9 cellular contexts compared by ENCODE assay signal in the genomic region with DNA sequence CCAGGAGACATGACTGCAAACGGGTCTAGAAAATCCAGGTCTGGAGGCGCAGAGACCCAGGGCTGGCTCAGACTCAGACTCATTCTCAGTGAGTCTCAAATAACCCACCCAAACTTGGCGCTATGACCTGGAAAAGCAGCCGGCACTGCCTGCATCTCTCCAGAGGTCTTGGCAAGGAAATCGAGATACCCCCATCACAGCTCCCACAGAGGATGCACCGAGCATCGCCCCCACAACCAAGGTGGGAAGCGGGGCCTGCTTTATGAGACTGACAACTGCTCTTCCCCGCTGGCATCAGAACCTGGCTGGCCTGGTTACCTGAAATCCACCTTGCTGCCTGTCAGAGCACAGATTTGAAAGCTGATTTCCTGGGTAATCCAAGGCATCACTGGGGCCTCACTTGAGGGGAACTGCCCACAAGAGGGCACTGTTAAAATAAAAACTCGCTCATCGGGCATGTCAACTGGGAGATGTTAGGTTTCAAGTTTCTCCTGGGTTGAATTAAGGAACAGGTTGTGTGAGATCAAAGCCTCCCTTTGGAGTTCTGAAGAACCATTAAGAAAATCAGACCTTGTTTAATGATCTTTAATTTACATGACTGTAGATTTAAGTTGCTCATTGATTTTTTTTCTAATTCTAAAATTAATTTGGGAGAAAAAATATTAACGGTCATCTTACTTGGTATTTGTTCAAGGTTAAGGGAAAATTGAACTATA. TPM values are rescaled to one million over a fixed set of nuclear protein-coding genes. Genes with fewer than 3 reads are reported as not detected.
DNase-seq lines count a peak whose midpoint lies in the region; ATAC-seq and TF ChIP-seq lines count a peak whose summit lies in the region.
"Had no signal": no experiment of that assay in that cellular context is flagged by ENCODE, and none has a peak within 500 bp of the region (broad histone marks: within the 10 kb centered on the region; RNA-seq: fewer than 3 reads in every experiment).

No MANE protein-coding gene starts in this region.

- H3K9me3 Mint-ChIP-seq in activated CD4-positive, alpha-beta T cell treated with anti-CD3 and anti-CD28 coated beads for 36 hours (ENCODE audit: low read depth), result no peaks in the 10 kb centered on the region
- H3K9me3 Mint-ChIP-seq in chondrocyte (ENCODE audit: low read depth), result peaks cover 3% of the 10 kb centered on the region
- H3K9me3 Mint-ChIP-seq: activated naive CD4-positive, alpha-beta T cell treated with anti-CD3 and anti-CD28 coated beads, Interleukin-2, amount 50 U/mL, for 72 hours had no signal

- no peak overlapping the region for H3K27ac Mint-ChIP-seq in activated CD4-positive, alpha-beta T cell treated with anti-CD3 and anti-CD28 coated beads for 36 hours
- H3K27ac Mint-ChIP-seq in chondrocyte (ENCODE audit: unreplicated experiment), result no peak overlapping the region

- H3K27me3 ChIP-seq in HL-60 (ENCODE audit: insufficient read depth, poor library complexity, severe bottlenecking) (no peaks in the 10 kb centered on the region), lower lobe of right lung (ENCODE audit: low read depth) (no peaks in the 10 kb centered on the region)

- H3K36me3 ChIP-seq in lower lobe of right lung, result no peaks in the 10 kb centered on the region

- H3K27me3 Mint-ChIP-seq in activated CD4-positive, alpha-beta T cell treated with anti-CD3 and anti-CD28 coated beads for 36 hours, result no peaks in the 10 kb centered on the region
- no peaks in the 10 kb centered on the region for H3K27me3 Mint-ChIP-seq in chondrocyte (ENCODE audit: low read depth)

- no peaks in the 10 kb centered on the region for H3K4me1 ChIP-seq in lower lobe of right lung

- H3K4me1 Mint-ChIP-seq in activated CD4-positive, alpha-beta T cell treated with anti-CD3 and anti-CD28 coated beads for 36 hours, result no peaks in the 10 kb centered on the region
- no peaks in the 10 kb centered on the region for H3K4me1 Mint-ChIP-seq in chondrocyte (ENCODE audit: low read depth)

- peaks cover 2% of the 10 kb centered on the region for H3K36me3 Mint-ChIP-seq in activated CD4-positive, alpha-beta T cell treated with anti-CD3 and anti-CD28 coated beads for 36 hours (ENCODE audit: low read depth)
- peaks cover 10% of the 10 kb centered on the region for H3K36me3 Mint-ChIP-seq in chondrocyte (ENCODE audit: low read depth)

- no peaks in the 10 kb centered on the region for H3K9me3 ChIP-seq in lower lobe of right lung

- DNase-seq in activated CD4-positive, alpha-beta T cell treated with anti-CD3 and anti-CD28 coated beads for 36 hours, result peak; percentile 48
- DNase-seq in activated CD4-positive, alpha-beta T cell treated with anti-CD3 and anti-CD28 coated beads, Interleukin-2, amount 50 U/mL, for 1 hour, result no peak
- DNase-seq in HL-60 (ENCODE audit: low read depth in 1 of 2, low spot score in 1 of 2) (peak in 1 of 2 experiments; percentile 15), NOMO-1 treated with DMSO at 0.1 percent for 48 hours (lab: John Stamatoyannopoulos, UW; ENCODE audit: unreplicated experiment) (peak; percentile 14), chondrocyte (ENCODE audit: low spot score) (no peak), lower lobe of right lung (no peak)
- DNase-seq in effector CD4-positive, alpha-beta T cell, result no peak

- TF ChIP-seq CTCF in HL-60 (IDR thresholded peaks at IDR 0.05; ENCODE audit: insufficient read depth, low read length), result peak; percentile 9
- peak; percentile 84 for TF ChIP-seq CTCF in chondrocyte (IDR thresholded peaks at IDR 0.05)
- TF ChIP-seq CTCF in lower lobe of right lung (IDR thresholded peaks at IDR 0.05), result peak; percentile 60

- H3K4me3 ChIP-seq in HL-60 (replicated peaks; ENCODE audit: insufficient read depth, low read length) (no peak overlapping the region), lower lobe of right lung (no peak overlapping the region)

- no peak overlapping the region for H3K4me3 Mint-ChIP-seq in activated CD4-positive, alpha-beta T cell treated with anti-CD3 and anti-CD28 coated beads for 36 hours
- H3K4me3 Mint-ChIP-seq in chondrocyte (ENCODE audit: unreplicated experiment), result no peak overlapping the region

- intact Hi-C loops in activated CD4-positive, alpha-beta T cell treated with anti-CD3 and anti-CD28 coated beads for 36 hours (cut with DNase I, micrococcal nuclease), result loop anchor here (1.0 to 2.0 kb wide), 2 partner anchors 243 to 303 kb away; no protein-coding TSS in a partner anchor
- intact Hi-C loops in lower lobe of right lung (cut with DNase I), result no loop called here

- POLR2A ChIA-PET in activated CD4-positive, alpha-beta T cell treated with anti-CD3 and anti-CD28 coated beads for 36 hours (lab: Charles Lee), result no interaction called here

- CTCF ChIA-PET in activated CD4-positive, alpha-beta T cell treated with anti-CD3 and anti-CD28 coated beads for 36 hours (lab: Charles Lee), result interaction anchor here (0.7 to 2.6 kb wide), 4 partner anchors 239 to 304 kb away, joined by 3 to 10 read pairs (median 4); no protein-coding TSS in a partner anchor

- H3K27ac ChIP-seq in HL-60 (replicated peaks) (no peak overlapping the region), lower lobe of right lung (no peak overlapping the region)

- peak; percentile 58 for ATAC-seq in activated CD4-positive, alpha-beta T cell treated with anti-CD3 and anti-CD28 coated beads for 36 hours
- ATAC-seq in lower lobe of right lung (peak; percentile 69 to 74), HG02763 (IDR thresholded peaks at IDR 0.05; ENCODE audit: unreplicated experiment) (no peak)

RNA-seq across cellular contexts. Expression of gene KIF16B, which starts 55.0 kb away (rescaled TPM):
- total RNA-seq in activated CD4-positive, alpha-beta T cell treated with anti-CD3 and anti-CD28 coated beads for 36 hours, result 1 to 10 TPM; 7.5 to 8.7 TPM
- total RNA-seq in chondrocyte (11.2 to 14.5 TPM (median 11.9 TPM) in 3 replicates), lower lobe of right lung (25.1 TPM)

Comparison
In these comparisons a context has a peak if more than half of its experiments do, and no peak if none do; other contexts are left out.
1. DNase-seq: peak in activated CD4-positive, alpha-beta T cell treated with anti-CD3 and anti-CD28 coated beads for 36 hours (single experiment) and NOMO-1 treated with DMSO at 0.1 percent for 48 hours (single experiment); none in activated CD4-positive, alpha-beta T cell treated with anti-CD3 and anti-CD28 coated beads, Interleukin-2, amount 50 U/mL, for 1 hour (single experiment), chondrocyte (single experiment), lower lobe of right lung (single experiment) and effector CD4-positive, alpha-beta T cell (single experiment).
2. CTCF ChIP-seq: peak in every context shown above with its lines; median percentile 84 in chondrocyte; 60 in lower lobe of right lung; 9 in HL-60.